In genomic region chr22:24156915-24157782, GRCh38 we compare ENCODE assay signal across 8 cellular contexts. TPM values are rescaled to one million over a fixed set of nuclear protein-coding genes. Genes with fewer than 3 reads are reported as not detected.
DNase-seq lines count a peak whose midpoint lies in the region; ATAC-seq and TF ChIP-seq lines count a peak whose summit lies in the region.

No MANE protein-coding gene starts in this region.

- in situ Hi-C loops in astrocyte of the cerebellum (cut with HindIII; ENCODE audit: low sequenced_read_pairs), result no loop called here
- in situ Hi-C loops in gastrocnemius medialis (cut with MboI; ENCODE audit: low sequenced_read_pairs in 4 of 4), result no loop called here

- peak overlapping the region in 3 of 4 donors; percentile 34 to 76 (median 53) for H3K27ac ChIP-seq in gastrocnemius medialis

- no peaks in the 10 kb centered on the region for H3K36me3 ChIP-seq in gastrocnemius medialis

- peak; percentile 25 for DNase-seq in NCI-H1436 treated with DMSO at 0.1 percent for 48 hours (lab: John Stamatoyannopoulos, UW)
- peak; percentile 86 for DNase-seq in T-helper 9 cell
- DNase-seq in astrocyte of the cerebellum (ENCODE audit: low read depth), result no peak
- peak; percentile 68 for DNase-seq in iPS DF 19.7 (ENCODE audit: low read depth, low spot score)
- peak; percentile 53 to 71 for DNase-seq in gastrocnemius medialis
- no peak for DNase-seq in NCI-H187 (lab: John Stamatoyannopoulos, UW)

- TF ChIP-seq CTCF in astrocyte of the cerebellum (IDR thresholded peaks at IDR 0.05; ENCODE audit: low read depth, low read length, missing control alignments), result peak; percentile 84
- TF ChIP-seq CTCF in gastrocnemius medialis (IDR thresholded peaks at IDR 0.05 in 4 of 5, conservative IDR thresholded peaks at IDR 0.05 in 1 of 5), result peak; percentile 60 to 83 (median 78)

- no peaks in the 10 kb centered on the region for H3K27me3 ChIP-seq in gastrocnemius medialis

- ATAC-seq in HG02798 (IDR thresholded peaks at IDR 0.05; ENCODE audit: poor library complexity, unreplicated experiment) (peak; percentile 78), gastrocnemius medialis (peak; percentile 57 to 72)

- peaks cover 11 to 30% of the 10 kb centered on the region in 2 donors for H3K4me1 ChIP-seq in gastrocnemius medialis

- H3K4me3 ChIP-seq in astrocyte of the cerebellum (ENCODE audit: low read depth, low read length), result peak overlapping the region; percentile 63
- H3K4me3 ChIP-seq in gastrocnemius medialis, result peak overlapping the region; percentile 56 to 80 (median 69)

- H3K9me3 ChIP-seq in gastrocnemius medialis, result no peaks in the 10 kb centered on the region

- intact Hi-C loops in gastrocnemius medialis (cut with DNase I; ENCODE audit: low total_unique reads), result no loop called here

- peak; percentile 56 for TF ChIP-seq POLR2A in GM15510 (IDR thresholded peaks at IDR 0.05; ENCODE audit: borderline replicate concordance, extremely low read depth, insufficient read length)
- no peak for TF ChIP-seq POLR2A in gastrocnemius medialis (IDR thresholded peaks at IDR 0.05)

RNA-seq across cellular contexts. Expression of gene SUSD2, which starts 24.1 kb away (rescaled TPM):
- 1 to 10 TPM in 3 of 4 donors, under 1 TPM in 1; 0.76 to 4.1 (median 1.6) TPM for total RNA-seq in gastrocnemius medialis

Comparison
In these comparisons a context has a peak if more than half of its experiments do, and no peak if none do; other contexts are left out.
1. DNase-seq: peak in NCI-H1436 treated with DMSO at 0.1 percent for 48 hours (single experiment), T-helper 9 cell (single experiment), iPS DF 19.7 (single experiment) and gastrocnemius medialis (2 of 2); none in astrocyte of the cerebellum (single experiment) and NCI-H187 (0 of 2).